In genomic region chr7:138204285-138204988, GRCh38 we compare ENCODE assay signal across 19 cellular contexts.
DNase-seq lines count a peak whose midpoint lies in the region; ATAC-seq, FAIRE-seq and TF ChIP-seq lines count a peak whose summit lies in the region.
"Had no signal": no experiment of that assay in that cellular context is flagged by ENCODE, and none has a peak within 500 bp of the region (broad histone marks: within the 10 kb centered on the region; RNA-seq: fewer than 3 reads in every experiment).

No MANE protein-coding gene starts in this region.

- intact Hi-C loops in activated naive CD4-positive, alpha-beta T cell treated with anti-CD3 and anti-CD28 coated beads for 36 hours (cut with micrococcal nuclease): no loop called here
- intact Hi-C loops in natural killer cell (cut with micrococcal nuclease): no loop called here
- intact Hi-C loops in mucosa of descending colon (cut with DNase I, micrococcal nuclease): no loop called here

- H3K27ac ChIP-seq in H1 (ENCODE audit: low read depth, low read length) (peak overlapping the region; percentile 48; the same call in 1 of the 2 replicates), neuronal stem cell (replicated peaks; ENCODE audit: low read length) (no peak overlapping the region)
- H3K27ac ChIP-seq: colonic mucosa, left lung had no signal

- H2BK20ac ChIP-seq in H1 (ENCODE audit: low read length): no peak overlapping the region

- H3K18ac ChIP-seq in H1 (ENCODE audit: extremely low read depth, low read length) (peak overlapping the region; percentile 88; the same call in 1 of the 2 replicates), neuronal stem cell (ENCODE audit: low read length) (no peak overlapping the region)

- H3K79me2 ChIP-seq in H1 (ENCODE audit: control insufficient read depth in 1 of 2, insufficient read depth in 2 of 2, low read length in 2 of 2): no peaks in the 10 kb centered on the region

- no peak overlapping the region for H3K4ac ChIP-seq in H1 (replicated peaks; ENCODE audit: insufficient read length, low read depth, low read length)
- no peak overlapping the region for H3K4ac ChIP-seq in neuronal stem cell (ENCODE audit: low read length)

- H3K27me3 Mint-ChIP-seq in activated naive CD4-positive, alpha-beta T cell treated with anti-CD3 and anti-CD28 coated beads for 36 hours (ENCODE audit: low read depth): peaks cover 2% of the 10 kb centered on the region
- H3K27me3 Mint-ChIP-seq in natural killer cell (ENCODE audit: low read depth in 2 of 2): peaks cover 0 to 2% of the 10 kb centered on the region in 2 donors

- H2BK12ac ChIP-seq in H1 (ENCODE audit: low read depth, low read length) (no peak overlapping the region; the same call in 1 of the 2 replicates), neuronal stem cell (ENCODE audit: low read length) (no peak overlapping the region)

- H4K8ac ChIP-seq in H1 (ENCODE audit: extremely low read depth, insufficient read depth, low read length): no peak overlapping the region
- H4K8ac ChIP-seq in neuronal stem cell (ENCODE audit: low read depth, low read length): no peak overlapping the region

- peak overlapping the region; percentile 98 for H4K5ac ChIP-seq in H1 (ENCODE audit: insufficient read length, low read depth, low read length)

- no peaks in the 10 kb centered on the region; a peak in 2 of 7 replicates for H3K27me3 ChIP-seq in H1 (replicated peaks in 1 of 4; ENCODE audit: control insufficient read depth in 3 of 4, extremely low read depth in 1 of 4, insufficient read depth in 3 of 4, low read length in 3 of 4)
- no peaks in the 10 kb centered on the region for H3K27me3 ChIP-seq in neuronal stem cell (ENCODE audit: control insufficient read depth in 3 of 3, insufficient read depth in 3 of 3, low read depth in 1 of 3, low read length in 3 of 3)
- H3K27me3 ChIP-seq: colonic mucosa, left lung had no signal

- TF ChIP-seq CTCF in H1 (IDR thresholded peaks at IDR 0.05; ENCODE audit: control extremely low read depth in 1 of 3, insufficient read depth in 1 of 3, low read depth in 1 of 3, low read length in 3 of 3) (no peak), natural killer cell (IDR thresholded peaks at IDR 0.05) (no peak), mucosa of descending colon (IDR thresholded peaks at IDR 0.05) (no peak)

- H3K4me3 ChIP-seq in H1 (ENCODE audit: extremely low read depth in 1 of 4, insufficient read depth in 2 of 4, low read depth in 3 of 4, low read length in 4 of 4): no peak overlapping the region
- no peak overlapping the region for H3K4me3 ChIP-seq in neuronal stem cell (ENCODE audit: low read length in 2 of 2)
- H3K4me3 ChIP-seq in mucosa of descending colon: no peak overlapping the region
- H3K4me3 ChIP-seq: colonic mucosa, left lung had no signal

- no peak overlapping the region for H3K4me3 Mint-ChIP-seq in activated naive CD4-positive, alpha-beta T cell treated with anti-CD3 and anti-CD28 coated beads for 36 hours
- H3K4me3 Mint-ChIP-seq in natural killer cell: no peak overlapping the region

- TF ChIP-seq RAD21 in H1 (IDR thresholded peaks at IDR 0.05 in 1 of 2, conservative IDR thresholded peaks at IDR 0.05 in 1 of 2; ENCODE audit: low read depth in 2 of 2, low read length in 2 of 2): no peak

- H3K79me1 ChIP-seq in H1 (ENCODE audit: low read depth, low read length) (no peaks in the 10 kb centered on the region), neuronal stem cell (ENCODE audit: low read depth, low read length) (no peaks in the 10 kb centered on the region)

- H3K36me3 Mint-ChIP-seq in activated naive CD4-positive, alpha-beta T cell treated with anti-CD3 and anti-CD28 coated beads for 36 hours (ENCODE audit: low read depth): no peaks in the 10 kb centered on the region
- no peaks in the 10 kb centered on the region for H3K36me3 Mint-ChIP-seq in natural killer cell

- H3K9me3 ChIP-seq in H1 (ENCODE audit: insufficient read depth in 2 of 2, low read depth in 1 of 2, low read length in 1 of 2) (no peaks in the 10 kb centered on the region), neuronal stem cell (replicated peaks in 1 of 2; ENCODE audit: control insufficient read depth in 2 of 2, insufficient read depth in 1 of 2, low read depth in 1 of 2, low read length in 2 of 2) (peaks cover 0 to 23% of the 10 kb centered on the region in 2 donors), mucosa of descending colon (no peaks in the 10 kb centered on the region)
- H3K9me3 ChIP-seq: colonic mucosa had no signal

- H3K9me3 Mint-ChIP-seq in activated naive CD4-positive, alpha-beta T cell treated with anti-CD3 and anti-CD28 coated beads for 36 hours: no peaks in the 10 kb centered on the region
- H3K9me3 Mint-ChIP-seq in natural killer cell: no peaks in the 10 kb centered on the region

- H2BK15ac ChIP-seq in H1 (ENCODE audit: low read length) (no peak overlapping the region), neuronal stem cell (ENCODE audit: low read length) (no peak overlapping the region)

- no peak overlapping the region for H2AFZ ChIP-seq in H1 (ENCODE audit: low read length)
- peak overlapping the region; percentile 21 for H2AFZ ChIP-seq in neuronal stem cell (ENCODE audit: low read length)

- H2BK120ac ChIP-seq in H1 (replicated peaks; ENCODE audit: low read depth, low read length) (peak overlapping the region; percentile 98), neuronal stem cell (ENCODE audit: low read depth, low read length) (no peak overlapping the region)

- peak overlapping the region in 1 of 2 experiments; percentile 19; a peak in 1 of 4 replicates for H3K4me2 ChIP-seq in H1 (ENCODE audit: insufficient read depth in 1 of 2, low read depth in 2 of 2, low read length in 2 of 2)
- H3K4me2 ChIP-seq in neuronal stem cell (ENCODE audit: insufficient read depth, low read length, poor library complexity, severe bottlenecking): no peak overlapping the region

- H3K9ac ChIP-seq in H1 (replicated peaks in 1 of 4; ENCODE audit: extremely low read depth in 1 of 4, low read depth in 3 of 4, low read length in 3 of 4) (peak overlapping the region in 1 of 4 experiments; percentile 43; a peak in 1 of 7 replicates), neuronal stem cell (ENCODE audit: low read depth, low read length, poor library complexity) (no peak overlapping the region)

- H3K4me1 Mint-ChIP-seq in activated naive CD4-positive, alpha-beta T cell treated with anti-CD3 and anti-CD28 coated beads for 36 hours (ENCODE audit: low read depth): no peaks in the 10 kb centered on the region
- H3K4me1 Mint-ChIP-seq in natural killer cell: no peaks in the 10 kb centered on the region

- no peak for TF ChIP-seq EP300 in H1 (IDR thresholded peaks at IDR 0.05; ENCODE audit: borderline replicate concordance in 1 of 2, low read depth in 2 of 2, low read length in 2 of 2)

- in situ Hi-C loops in SK-MEL-5 (cut with HindIII; ENCODE audit: low pct_unique_long_range_greater_than_20kb, low sequenced_read_pairs): no loop called here

- H3K14ac ChIP-seq in H1 (ENCODE audit: insufficient read length): no peak overlapping the region
- H3K14ac ChIP-seq in neuronal stem cell (ENCODE audit: low read length): no peak overlapping the region

- 40% methylated on average over 5 of the region's 5 CpGs; no CpG with 5 or more reads in 1 of the 2 experiments for WGBS in H1 (ENCODE audit: extremely low coverage in 1 of 2, insufficient coverage in 1 of 2, insufficient read length in 1 of 2, insufficient replicate concordance in 2 of 2, low coverage in 1 of 2, low lambda C conversion rate in 2 of 2, missing lambda C conversion rate in 1 of 2), 2 experiments
- WGBS in neuronal stem cell (ENCODE audit: extremely low coverage in 2 of 2, insufficient read length in 2 of 2, insufficient replicate concordance in 1 of 2), 2 donors: no CpG with 5 or more reads among the region's 5 CpGs

- ATAC-seq in natural killer cell (no peak), mucosa of descending colon (no peak)
- ATAC-seq: left lung had no signal

- H2BK5ac ChIP-seq in H1 (ENCODE audit: low read depth, low read length) (peak overlapping the region; percentile 99; the same call in 1 of the 2 replicates), neuronal stem cell (ENCODE audit: low read length) (no peak overlapping the region)

- POLR2A ChIA-PET in H1 (lab: Charles Lee; ENCODE audit: partially characterized antibody): interaction anchor here (0.8 to 2.8 kb wide), 7 partner anchors 21 to 255 kb away, joined by 3 to 16 read pairs (median 3); partner anchors contain the start of genes CREB3L2 and TRIM24

- CTCF ChIA-PET in H1 (lab: Charles Lee; ENCODE audit: partially characterized antibody): interaction anchor here (0.7 kb wide), 1 partner anchor 124 kb away, joined by 4 read pairs; no protein-coding TSS in a partner anchor
- CTCF ChIA-PET in activated naive CD4-positive, alpha-beta T cell treated with anti-CD3 and anti-CD28 coated beads for 36 hours (lab: Charles Lee): no interaction called here

- H3K4me1 ChIP-seq in H1 (replicated peaks in 1 of 4; ENCODE audit: control insufficient read depth in 3 of 4, insufficient read depth in 4 of 4, low read length in 3 of 4): peaks cover 14 to 39% (median 30%) of the 10 kb centered on the region in 4 experiments
- peaks cover 10 to 11% of the 10 kb centered on the region in 2 donors for H3K4me1 ChIP-seq in neuronal stem cell (ENCODE audit: control insufficient read depth in 2 of 2, insufficient read depth in 1 of 2, low read depth in 1 of 2, low read length in 2 of 2)
- H3K4me1 ChIP-seq in mucosa of descending colon (ENCODE audit: low read depth): no peaks in the 10 kb centered on the region
- H3K4me1 ChIP-seq: colonic mucosa, left lung had no signal

- H3K56ac ChIP-seq in H1 (replicated peaks; ENCODE audit: insufficient read length, low read depth, low read length): no peak overlapping the region

- no peak for FAIRE-seq in H1 (lab: Jason Lieb, UNC)
- FAIRE-seq: RCC 7860 had no signal

- no peaks in the 10 kb centered on the region for H3K36me3 ChIP-seq in H1 (ENCODE audit: control insufficient read depth in 2 of 4, insufficient read depth in 4 of 4, low read length in 3 of 4)
- no peaks in the 10 kb centered on the region for H3K36me3 ChIP-seq in neuronal stem cell (replicated peaks in 1 of 2; ENCODE audit: control insufficient read depth in 2 of 2, insufficient read depth in 2 of 2, low read length in 2 of 2)
- no peaks in the 10 kb centered on the region for H3K36me3 ChIP-seq in mucosa of descending colon (ENCODE audit: low read depth)
- H3K36me3 ChIP-seq: colonic mucosa, left lung had no signal

- DNase-seq in NCI-H1092 (lab: John Stamatoyannopoulos, UW) (peak; percentile 21), SK-MEL-5 (ENCODE audit: low read depth, low spot score) (peak; percentile 45), H1 (ENCODE audit: low read depth in 1 of 2, low spot score in 2 of 2) (no peak), neuronal stem cell (ENCODE audit: low spot score) (no peak), natural killer cell (no peak), mucosa of descending colon (no peak)
- no peak for DNase-seq in activated naive CD4-positive, alpha-beta T cell treated with anti-CD3 and anti-CD28 coated beads for 36 hours
- DNase-seq: activated CD4-positive, alpha-beta T cell treated with anti-CD3 and anti-CD28 coated beads, Interleukin-2, amount 50 U/mL, for 1 hour; activated CD8-positive, alpha-beta memory T cell treated with anti-CD3 and anti-CD28 coated beads, Interleukin-2, amount 50 U/mL, for 48 hours; AML-193; anterior cingulate cortex; colonic mucosa; foreskin fibroblast; H7; left lung; NK-92 treated with Interleukin-12 subunit alpha and Interleukin-12 subunit beta, amount 100 ng/mL, for 24 hours; posterior cingulate gyrus; SW 1271 had no signal

- H3K27ac Mint-ChIP-seq in activated naive CD4-positive, alpha-beta T cell treated with anti-CD3 and anti-CD28 coated beads for 36 hours: no peak overlapping the region
- no peak overlapping the region for H3K27ac Mint-ChIP-seq in natural killer cell

- H4K91ac ChIP-seq in H1 (replicated peaks; ENCODE audit: insufficient read length, low read length) (peak overlapping the region; percentile 58), neuronal stem cell (ENCODE audit: low read depth, low read length, poor library complexity) (no peak overlapping the region)

- H2AK5ac ChIP-seq in H1 (ENCODE audit: low read depth, low read length): no peak overlapping the region; the same call in 1 of the 2 replicates
- H2AK5ac ChIP-seq in neuronal stem cell (ENCODE audit: low read depth, low read length): no peak overlapping the region

- H4K20me1 ChIP-seq in H1 (replicated peaks in 1 of 2; ENCODE audit: control insufficient read depth in 1 of 2, insufficient read depth in 2 of 2, low read length in 2 of 2): no peaks in the 10 kb centered on the region

- H3K23ac ChIP-seq in H1 (ENCODE audit: insufficient read length) (no peak overlapping the region), neuronal stem cell (ENCODE audit: low read depth, low read length, poor library complexity) (no peak overlapping the region)

- no peaks in the 10 kb centered on the region for H3K23me2 ChIP-seq in H1 (ENCODE audit: low read depth, low read length)

- TF ChIP-seq POLR2A in H1 (IDR thresholded peaks at IDR 0.05; ENCODE audit: control extremely low read depth in 1 of 2, low read depth in 2 of 2, low read length in 2 of 2): no peak

Comparison
In these comparisons a context has a peak if more than half of its experiments do, and no peak if none do; other contexts are left out.
1. DNase-seq: peak in NCI-H1092 (single experiment) and SK-MEL-5 (single experiment); none in H1 (0 of 2), neuronal stem cell (single experiment), activated naive CD4-positive, alpha-beta T cell treated with anti-CD3 and anti-CD28 coated beads for 36 hours (single experiment), natural killer cell (single experiment) and mucosa of descending colon (0 of 3).